8 cellular contexts compared by ENCODE assay signal in genomic region chr21:25639922-25640670, GRCh38. TPM values are rescaled to one million over a fixed set of nuclear protein-coding genes. Genes with fewer than 3 reads are reported as not detected.
A peak's percentile ranks its signal among the peaks of the same experiment; 100 is the strongest.
DNase-seq lines count a peak whose midpoint lies in the region; ATAC-seq and TF ChIP-seq lines count a peak whose summit lies in the region.

No MANE protein-coding gene starts in this region.

- intact Hi-C loops in esophagus muscularis mucosa (cut with DNase I) (loop anchor here (2.0 to 5.0 kb wide), 2 partner anchors 31 to 47 kb away; no protein-coding TSS in a partner anchor), uterus (cut with DNase I; ENCODE audit: low total_unique reads) (no loop called here)

- no peak for TF ChIP-seq EP300 in esophagus muscularis mucosa (IDR thresholded peaks at IDR 0.05)

- TF ChIP-seq CTCF in esophagus muscularis mucosa (IDR thresholded peaks at IDR 0.05) = peak in 1 of 3 experiments; percentile 26
- no peak for TF ChIP-seq CTCF in uterus (IDR thresholded peaks at IDR 0.05)

- peak overlapping the region; percentile 90 for H2AFZ ChIP-seq in ACC112 (ENCODE audit: low read length, unreplicated experiment)

- DNase-seq in UCSD-AML1 (lab: John Stamatoyannopoulos, UW; ENCODE audit: unreplicated experiment) (peak; percentile 13), esophagus muscularis mucosa (ENCODE audit: extremely low spot score) (no peak), myocyte (ENCODE audit: low read depth) (peak; percentile 78), uterus (peak; percentile 38 to 43), SKM-1 treated with dmso at 0.1 percent for 144 hours (lab: John Stamatoyannopoulos, UW; ENCODE audit: unreplicated experiment) (no peak)

- no peaks in the 10 kb centered on the region for H3K79me2 ChIP-seq in ACC112 (ENCODE audit: control insufficient read depth, insufficient read depth, low read length, unreplicated experiment)

- ATAC-seq in GM18873 (IDR thresholded peaks at IDR 0.05; ENCODE audit: low FRiP score, unreplicated experiment) (peak; percentile 23), HG03175 (IDR thresholded peaks at IDR 0.05; ENCODE audit: unreplicated experiment) (peak; percentile 32)

- H3K4me1 ChIP-seq in ACC112 (ENCODE audit: control insufficient read depth, insufficient read depth, low read length, unreplicated experiment) (no peaks in the 10 kb centered on the region), esophagus muscularis mucosa (peaks cover 10 to 35% (median 17%) of the 10 kb centered on the region in 4 donors), uterus (peaks cover 0 to 8% of the 10 kb centered on the region in 2 donors)

- H3K27me3 ChIP-seq in ACC112 (ENCODE audit: insufficient read depth, low read length) = peaks cover 42% of the 10 kb centered on the region
- H3K27me3 ChIP-seq in esophagus muscularis mucosa = no peaks in the 10 kb centered on the region
- H3K27me3 ChIP-seq in uterus = no peaks in the 10 kb centered on the region

- H3K27ac ChIP-seq in ACC112 (ENCODE audit: low read depth, low read length) (no peak overlapping the region), esophagus muscularis mucosa (replicated peaks in 1 of 4) (peak overlapping the region; percentile 93 to 97 (median 94)), uterus (peak overlapping the region; percentile 93 to 97)

- H3K36me3 ChIP-seq in ACC112 (ENCODE audit: insufficient read depth, low read length) (no peaks in the 10 kb centered on the region), esophagus muscularis mucosa (no peaks in the 10 kb centered on the region), uterus (no peaks in the 10 kb centered on the region)

- peak overlapping the region; percentile 76 for H3K4me3 ChIP-seq in ACC112 (ENCODE audit: low read depth, low read length)
- H3K4me3 ChIP-seq in esophagus muscularis mucosa = peak overlapping the region; percentile 76 to 90 (median 86)
- H3K4me3 ChIP-seq in uterus = peak overlapping the region; percentile 59 to 92

- H3K9me3 ChIP-seq in esophagus muscularis mucosa = no peaks in the 10 kb centered on the region
- H3K9me3 ChIP-seq in uterus = no peaks in the 10 kb centered on the region

- TF ChIP-seq POLR2A in esophagus muscularis mucosa (IDR thresholded peaks at IDR 0.05; ENCODE audit: low read depth) (no peak), uterus (IDR thresholded peaks at IDR 0.05) (no peak)

- under 1% methylated on average over 23 of the region's 41 CpGs for WGBS in esophagus muscularis mucosa

RNA-seq across cellular contexts. Expression of gene JAM2, which starts 1.0 kb away (rescaled TPM):
- 10 to 100 TPM; 28.0 to 52.4 (median 46.7) TPM for total RNA-seq in esophagus muscularis mucosa
- 34.0 and 45.3 TPM in 2 replicates for total RNA-seq in myocyte
- polyA plus RNA-seq in myocyte (2012) = 116 TPM
- 10 to 100 TPM; 27.6 to 85.5 (median 35.1) TPM for total RNA-seq in uterus

RNA-seq across cellular contexts. Expression of gene MRPL39, which starts 32.8 kb away (rescaled TPM):
- 10 to 100 TPM; 22.0 to 31.8 (median 27.4) TPM for total RNA-seq in esophagus muscularis mucosa
- total RNA-seq in myocyte = 33.2 and 46.0 TPM in 2 replicates
- 20.1 TPM for polyA plus RNA-seq in myocyte (2012)
- 10 to 100 TPM; 10.3 to 55.1 (median 21.6) TPM for total RNA-seq in uterus

Comparison
In these comparisons a context has a peak if more than half of its experiments do, and no peak if none do; other contexts are left out.
1. DNase-seq: peak in UCSD-AML1 (single experiment), myocyte (single experiment) and uterus (2 of 2); none in esophagus muscularis mucosa (single experiment) and SKM-1 treated with dmso at 0.1 percent for 144 hours (single experiment).
2. Peak in every context shown above with its lines, with median percentiles within 50 percentile points of each other: H3K4me3 ChIP-seq.